Comparison of ENCODE assay signal across 9 cellular contexts in the genomic region with DNA sequence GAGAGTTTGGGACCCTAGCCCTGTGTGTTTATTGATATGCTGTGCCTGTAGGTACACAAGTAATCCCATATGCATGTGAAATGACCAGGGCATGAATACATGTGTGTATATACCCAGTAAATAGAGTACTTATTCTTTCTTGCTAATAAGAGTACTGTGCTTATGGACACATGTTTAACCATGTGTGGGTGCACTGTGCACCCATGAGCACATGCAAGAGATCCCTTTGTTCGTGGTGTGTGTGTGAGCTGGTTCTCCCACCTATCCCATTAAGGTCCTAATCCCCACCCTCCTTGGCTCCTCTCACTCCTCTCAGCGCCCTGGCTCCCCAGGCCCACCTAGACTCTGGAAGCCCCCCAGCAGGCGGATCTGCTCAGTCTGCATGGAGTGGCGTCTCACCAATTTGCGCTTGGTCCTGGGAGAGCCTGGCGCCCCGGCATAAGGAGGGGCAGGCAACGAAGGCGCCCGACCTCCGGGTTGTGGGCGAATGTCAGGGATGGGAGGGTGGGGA. TPM values are rescaled to one million over a fixed set of nuclear protein-coding genes. Genes with fewer than 3 reads are reported as not detected.
DNase-seq lines count a peak whose midpoint lies in the region; ATAC-seq and TF ChIP-seq lines count a peak whose summit lies in the region.
"Had no signal": no experiment of that assay in that cellular context is flagged by ENCODE, and none has a peak within 500 bp of the region (broad histone marks: within the 10 kb centered on the region; RNA-seq: fewer than 3 reads in every experiment).

No MANE protein-coding gene starts in this region.

- ATAC-seq in natural killer cell, result no peak

- H3K4me3 ChIP-seq in AG10803 (ENCODE audit: low read length), result peak overlapping the region; percentile 73
- H3K4me3 ChIP-seq in Karpas-422 (ENCODE audit: low read length), result peak overlapping the region; percentile 77
- H3K4me3 ChIP-seq in dorsolateral prefrontal cortex, result peak overlapping the region; percentile 53 to 91 (median 76)

- H3K4me1 Mint-ChIP-seq in natural killer cell, result peaks cover 88 to 89% of the 10 kb centered on the region in 2 donors

- H3K4me3 Mint-ChIP-seq in natural killer cell, result peak overlapping the region; percentile 94

- H3K9me3 Mint-ChIP-seq in natural killer cell, result no peaks in the 10 kb centered on the region

- no peak overlapping the region for H2AFZ ChIP-seq in Karpas-422 (ENCODE audit: low read length)

- DNase-seq in AG10803 (ENCODE audit: low read depth) (no peak), Karpas-422 (no peak), dorsolateral prefrontal cortex (no peak), natural killer cell (no peak), HuH-7.5 (ENCODE audit: low spot score) (no peak), NCI-H446 treated with DMSO at 0.1 percent for 48 hours (lab: John Stamatoyannopoulos, UW) (no peak), GM13977 (ENCODE audit: low spot score) (no peak)
- DNase-seq in effector CD8-positive, alpha-beta T cell (lab: John Stamatoyannopoulos, UW), result no peak
- DNase-seq: NCI-H187 treated with DMSO at 0.1 percent for 48 hours had no signal

- peak overlapping the region; percentile 94 for H3K4me2 ChIP-seq in Karpas-422 (ENCODE audit: low read depth, low read length, poor library complexity, severe bottlenecking)

- H3K4me1 ChIP-seq in Karpas-422 (ENCODE audit: low read length), result peaks cover 71% of the 10 kb centered on the region

- peaks cover 48% of the 10 kb centered on the region for H3K79me2 ChIP-seq in Karpas-422 (ENCODE audit: low read length)

- H3K9me2 ChIP-seq in Karpas-422 (replicated peaks; ENCODE audit: insufficient read depth, low read length), result no peaks in the 10 kb centered on the region

- H4K20me1 ChIP-seq in Karpas-422 (ENCODE audit: insufficient read depth, low read depth, low read length), result no peaks in the 10 kb centered on the region

- peak overlapping the region; percentile 92 for H3K9ac ChIP-seq in Karpas-422 (ENCODE audit: low read length)

- H3K27me3 ChIP-seq in Karpas-422 (ENCODE audit: low read length), result no peaks in the 10 kb centered on the region
- H3K27me3 ChIP-seq in dorsolateral prefrontal cortex, result no peaks in the 10 kb centered on the region

- H3K27ac ChIP-seq in Karpas-422 (ENCODE audit: low read length), result peak overlapping the region; percentile 92
- H3K27ac ChIP-seq in dorsolateral prefrontal cortex, result peak overlapping the region in 58 of 59 donors; percentile 3 to 99 (median 95)

- in situ Hi-C loops in GM13977 (cut with MboI; ENCODE audit: low pct_unique_long_range_greater_than_20kb, low sequenced_read_pairs, unreplicated experiment), result no loop called here

- H3K36me3 Mint-ChIP-seq in natural killer cell, result no peaks in the 10 kb centered on the region

- TF ChIP-seq CTCF in AG10803 (conservative IDR thresholded peaks at IDR 0.05; ENCODE audit: low read length), result no peak
- no peak for TF ChIP-seq CTCF in dorsolateral prefrontal cortex (IDR thresholded peaks at IDR 0.05 in 54 of 56, conservative IDR thresholded peaks at IDR 0.05 in 2 of 56; ENCODE audit: low read depth in 1 of 56, partially characterized antibody in 56 of 56)
- no peak for TF ChIP-seq CTCF in natural killer cell (IDR thresholded peaks at IDR 0.05)
- no peak for TF ChIP-seq CTCF in GM13977 (IDR thresholded peaks at IDR 0.05; ENCODE audit: extremely low read depth, insufficient read depth, missing control alignments)

- H3K27me3 Mint-ChIP-seq in natural killer cell (ENCODE audit: low read depth in 2 of 2), result no peaks in the 10 kb centered on the region

- H3K27ac Mint-ChIP-seq in natural killer cell, result peak overlapping the region; percentile 86 to 87

- peaks cover 11% of the 10 kb centered on the region; the same call in 1 of the 2 replicates for H3K36me3 ChIP-seq in Karpas-422 (ENCODE audit: insufficient read depth, low read length)

- no peaks in the 10 kb centered on the region for H3K9me3 ChIP-seq in Karpas-422 (ENCODE audit: low read length)

- intact Hi-C loops in dorsolateral prefrontal cortex (cut with DNase I) (loop anchor here (2.0 kb wide), 2 partner anchors 33 to 41 kb away; a partner anchor contains a TSS), natural killer cell (cut with micrococcal nuclease) (loop anchor here (2.0 to 5.0 kb wide), 4 partner anchors 27 to 113 kb away; a partner anchor contains a TSS)

RNA-seq across cellular contexts. Expression of a gene that starts 2.2 kb away (rescaled TPM):
- total RNA-seq in Karpas-422 (2014; rRNA removed; shearing (Covaris generic); ENCODE audit: low replicate concordance), result 35.8 and 49.4 TPM in 2 replicates
- total RNA-seq in dorsolateral prefrontal cortex (10 to 100 TPM; 10.5 to 32.8 (median 17.8) TPM), natural killer cell (10 to 100 TPM; 33.4 to 41.3 (median 38.2) TPM)

RNA-seq across cellular contexts. Expression of a gene that starts 4.4 kb away (rescaled TPM):
- 9.0 and 21.5 TPM in 2 replicates for total RNA-seq in Karpas-422 (2014; rRNA removed; shearing (Covaris generic); ENCODE audit: low replicate concordance)
- total RNA-seq in dorsolateral prefrontal cortex (10 to 100 TPM; 13.4 to 48.3 (median 29.4) TPM), natural killer cell (1 to 10 TPM; 1.4 to 1.9 (median 1.4) TPM)

RNA-seq across cellular contexts. Expression of a gene that starts 4.5 kb away (rescaled TPM):
- total RNA-seq in Karpas-422 (2014; rRNA removed; shearing (Covaris generic); ENCODE audit: low replicate concordance), result 34.7 and 42.3 TPM in 2 replicates
- 10 to 100 TPM; 13.1 to 24.6 (median 19.0) TPM for total RNA-seq in dorsolateral prefrontal cortex
- 10 to 100 TPM; 34.9 to 37.5 (median 37.4) TPM for total RNA-seq in natural killer cell

RNA-seq across cellular contexts. Expression of a gene that starts 32.7 kb away (rescaled TPM):
- total RNA-seq in Karpas-422 (2014; rRNA removed; shearing (Covaris generic); ENCODE audit: low replicate concordance), result 130 and 214 TPM in 2 replicates
- total RNA-seq in dorsolateral prefrontal cortex (100 to 1,000 TPM in 24 of 120 experiments, 10 to 100 TPM in 96; 68.5 to 111 (median 91.1) TPM), natural killer cell (100 to 1,000 TPM; 172 to 204 (median 200) TPM)

RNA-seq across cellular contexts. Expression of a gene that starts 36.4 kb away (rescaled TPM):
- total RNA-seq in Karpas-422 (2014; rRNA removed; shearing (Covaris generic); ENCODE audit: low replicate concordance), result 130 and 269 TPM in 2 replicates
- 100 to 1,000 TPM in 98 of 120 experiments, 10 to 100 TPM in 22; 36.4 to 580 (median 158) TPM for total RNA-seq in dorsolateral prefrontal cortex
- total RNA-seq in natural killer cell, result 1,000 to 10,000 TPM in 2 of 3 donors, 100 to 1,000 TPM in 1; 984 to 1,724 (median 1,422) TPM
